Comparison of ENCODE assay signal across 1 cellular context in genomic region chr6:70371454-70372105, GRCh38.
TF ChIP-seq lines count a peak whose summit lies in the region.

No MANE protein-coding gene starts in this region.

TF ChIP-seq in WTC11, 78 proteins besides CTCF, POLR2A, EP300 and RAD21 (continued from another document):
- TF ChIP-seq ATF6 (CRISPR knock-in tag; IDR thresholded peaks at IDR 0.05) (no peak), ZMAT4 (CRISPR knock-in tag; IDR thresholded peaks at IDR 0.05) (no peak)
